7 cellular contexts compared by ENCODE assay signal in genomic region chr13:50512602-50513527, GRCh38.
DNase-seq lines count a peak whose midpoint lies in the region; TF ChIP-seq lines count a peak whose summit lies in the region.

No MANE protein-coding gene starts in this region.

- H3K4me1 Mint-ChIP-seq in HFFc6 (ENCODE audit: low read depth): no peaks in the 10 kb centered on the region

- H3K36me3 ChIP-seq in HEK293 (ENCODE audit: control insufficient read depth in 2 of 2, insufficient read depth in 1 of 2, low read length in 2 of 2): no peaks in the 10 kb centered on the region

- no peaks in the 10 kb centered on the region; the same call in none of the 2 replicates for H3K9me3 Mint-ChIP-seq in HFFc6

- no peaks in the 10 kb centered on the region for H3K36me3 Mint-ChIP-seq in HFFc6 (ENCODE audit: low read depth)

- CTCF ChIA-PET in HEK293 (lab: Yijun Ruan, JAX): interaction anchor here (0.7 kb wide), 3 partner anchors 278 to 427 kb away, joined by 3 to 4 read pairs (median 3); no protein-coding TSS in a partner anchor

- TF ChIP-seq CTCF in GM13977 (IDR thresholded peaks at IDR 0.05; ENCODE audit: extremely low read depth, insufficient read depth, missing control alignments) (no peak), HEK293 (tag by site-specific recombination; IDR thresholded peaks at IDR 0.05) (no peak), HFFc6 (IDR thresholded peaks at IDR 0.05) (no peak)

- no peak overlapping the region for H3K4me3 ChIP-seq in HEK293 (ENCODE audit: low read depth, low read length)

- peak overlapping the region; percentile 63 for H3K27ac ChIP-seq in HEK293 (ENCODE audit: extremely low read depth, low read depth, low read length)

- no peak overlapping the region for H3K27ac Mint-ChIP-seq in HFFc6

- peaks cover 12% of the 10 kb centered on the region for H3K27me3 Mint-ChIP-seq in HFFc6 (ENCODE audit: insufficient read depth)

- peaks cover 6% of the 10 kb centered on the region for H3K4me1 ChIP-seq in HEK293 (ENCODE audit: control insufficient read depth, insufficient read depth, low read length)

- POLR2A ChIA-PET in HEK293 (lab: Yijun Ruan, JAX): no interaction called here

- DNase-seq in GM13977 (ENCODE audit: low spot score) (peak; percentile 45), NAMALWA (ENCODE audit: low spot score) (peak; percentile 83), glomerular visceral epithelial cell (ENCODE audit: extremely low spot score) (peak; percentile 50), posterior vena cava (ENCODE audit: low spot score) (peak; percentile 85), HFFc6 (no peak)
- DNase-seq in activated T-cell treated with anti-CD3 and anti-CD28 coated beads, Interleukin-2, amount 50 U/mL, for 48 hours: peak; percentile 41 to 43

- in situ Hi-C loops in GM13977 (cut with MboI; ENCODE audit: low pct_unique_long_range_greater_than_20kb, low sequenced_read_pairs, unreplicated experiment): no loop called here

- H3K4me3 Mint-ChIP-seq in HFFc6: no peak overlapping the region

- intact Hi-C loops in posterior vena cava (cut with DNase I): no loop called here

- no peaks in the 10 kb centered on the region for H3K9me3 ChIP-seq in HEK293 (ENCODE audit: control insufficient read depth, insufficient read depth, low read depth, low read length)

TF ChIP-seq in HEK293, 187 proteins besides CTCF, POLR2A, EP300 and RAD21 (continues in another document):
- no peak for TF ChIP-seq ZNF26 (tag by site-specific recombination; IDR thresholded peaks at IDR 0.05)
- no peak for TF ChIP-seq ZNF362 (tag by site-specific recombination; IDR thresholded peaks at IDR 0.05)
- TF ChIP-seq ZNF623 (tag by site-specific recombination; IDR thresholded peaks at IDR 0.05): no peak
- no peak for TF ChIP-seq ZNF138 (tag by site-specific recombination; IDR thresholded peaks at IDR 0.05; ENCODE audit: borderline replicate concordance)
- TF ChIP-seq TCF7L2 (IDR thresholded peaks at IDR 0.05; ENCODE audit: borderline replicate concordance, low read depth, low read length): no peak
- no peak for TF ChIP-seq GLI2 (tag by site-specific recombination; IDR thresholded peaks at IDR 0.05; ENCODE audit: borderline replicate concordance, low read depth)
- TF ChIP-seq ZNF248 (tag by site-specific recombination; IDR thresholded peaks at IDR 0.05): no peak
- TF ChIP-seq ZNF146 (tag by site-specific recombination; IDR thresholded peaks at IDR 0.05): no peak
- TF ChIP-seq KLF8 (tag by site-specific recombination; IDR thresholded peaks at IDR 0.05): no peak
- peak; percentile 48 for TF ChIP-seq WT1 (tag by site-specific recombination; IDR thresholded peaks at IDR 0.05)
- TF ChIP-seq ZBTB1 (tag by site-specific recombination; IDR thresholded peaks at IDR 0.05): 0 out of 2 replicates have a peak, but pooled peaks have one; percentile 28
- TF ChIP-seq ZSCAN18 (tag by site-specific recombination; IDR thresholded peaks at IDR 0.05): no peak
- TF ChIP-seq ZNF501 (tag by site-specific recombination; IDR thresholded peaks at IDR 0.05): no peak
- TF ChIP-seq ZNF549 (tag by site-specific recombination; IDR thresholded peaks at IDR 0.05): no peak
- TF ChIP-seq SCRT2 (tag by site-specific recombination; IDR thresholded peaks at IDR 0.05): peak; percentile 93
- TF ChIP-seq REPIN1 (tag by site-specific recombination; IDR thresholded peaks at IDR 0.05; ENCODE audit: low read depth): no peak
- no peak for TF ChIP-seq RBAK (tag by site-specific recombination; IDR thresholded peaks at IDR 0.05)
- no peak for TF ChIP-seq EGR2 (tag by site-specific recombination; IDR thresholded peaks at IDR 0.05; ENCODE audit: low read depth)
- TF ChIP-seq ZNF645 (tag by site-specific recombination; IDR thresholded peaks at IDR 0.05): no peak
- TF ChIP-seq ZBTB49 (tag by site-specific recombination; IDR thresholded peaks at IDR 0.05; ENCODE audit: low read depth): no peak
- no peak for TF ChIP-seq ZBTB6 (tag by site-specific recombination; IDR thresholded peaks at IDR 0.05)
- TF ChIP-seq ZNF621 (tag by site-specific recombination; IDR thresholded peaks at IDR 0.05): no peak
- 0 out of 2 replicates have a peak, but pooled peaks have one; percentile 28 for TF ChIP-seq ZNF596 (tag by site-specific recombination; IDR thresholded peaks at IDR 0.05)
- no peak for TF ChIP-seq KLF7 (tag by site-specific recombination; IDR thresholded peaks at IDR 0.05; ENCODE audit: borderline replicate concordance)
- TF ChIP-seq ZNF544 (tag by site-specific recombination; IDR thresholded peaks at IDR 0.05): no peak
- no peak for TF ChIP-seq KLF16 (tag by site-specific recombination; IDR thresholded peaks at IDR 0.05)
- peak; percentile 62; the same call in 1 of the 2 replicates for TF ChIP-seq SCRT1 (tag by site-specific recombination; IDR thresholded peaks at IDR 0.05; ENCODE audit: borderline replicate concordance)
- no peak for TF ChIP-seq ZNF214 (tag by site-specific recombination; IDR thresholded peaks at IDR 0.05; ENCODE audit: borderline replicate concordance)
- no peak for TF ChIP-seq SP2 (tag by site-specific recombination; IDR thresholded peaks at IDR 0.05)
- TF ChIP-seq ZNF677 (tag by site-specific recombination; IDR thresholded peaks at IDR 0.05): no peak
